In genomic region chr1:45050931-45051748, GRCh38 we compare ENCODE assay signal across 15 cellular contexts. TPM values are rescaled to one million over a fixed set of nuclear protein-coding genes. Genes with fewer than 3 reads are reported as not detected.
DNase-seq lines count a peak whose midpoint lies in the region; ATAC-seq, FAIRE-seq and TF ChIP-seq lines count a peak whose summit lies in the region.
"Had no signal": no experiment of that assay in that cellular context is flagged by ENCODE, and none has a peak within 500 bp of the region (broad histone marks: within the 10 kb centered on the region; RNA-seq: fewer than 3 reads in every experiment).

No MANE protein-coding gene starts in this region.

- no peak for TF ChIP-seq POLR2A in GM12891 (IDR thresholded peaks at IDR 0.05; ENCODE audit: low read depth, low read length)

- no peaks in the 10 kb centered on the region for H3K36me3 ChIP-seq in CD4-positive, alpha-beta memory T cell (ENCODE audit: insufficient read depth, low read length)
- H3K36me3 ChIP-seq: neutrophil, thyroid gland had no signal

- POLR2A ChIA-PET in CD4-positive, alpha-beta memory T cell (lab: Charles Lee; ENCODE audit: partially characterized antibody) = interaction anchor here (0.6 to 2.0 kb wide), 8 partner anchors 37 to 419 kb away, joined by 3 to 10 read pairs (median 3); partner anchors contain the start of genes HECTD3, RNU5D-1 and UROD

- peaks cover 0 to 1% of the 10 kb centered on the region in 2 donors for H3K36me3 Mint-ChIP-seq in CD4-positive, alpha-beta memory T cell
- H3K36me3 Mint-ChIP-seq in memory B cell = no peaks in the 10 kb centered on the region

- TF ChIP-seq CTCF in VCaP (conservative IDR thresholded peaks at IDR 0.05) (no peak), coronary artery (IDR thresholded peaks at IDR 0.05) (no peak)

- no peaks in the 10 kb centered on the region for H3K9me3 Mint-ChIP-seq in CD4-positive, alpha-beta memory T cell
- no peaks in the 10 kb centered on the region for H3K9me3 Mint-ChIP-seq in memory B cell

- no peaks in the 10 kb centered on the region for H3K27me3 Mint-ChIP-seq in CD4-positive, alpha-beta memory T cell
- no peaks in the 10 kb centered on the region for H3K27me3 Mint-ChIP-seq in memory B cell

- CTCF ChIA-PET in CD4-positive, alpha-beta memory T cell (lab: Charles Lee; ENCODE audit: partially characterized antibody) = interaction anchor here (0.8 to 2.1 kb wide), 8 partner anchors 10 to 251 kb away, joined by 3 to 12 read pairs (median 4); partner anchors contain the start of gene HECTD3

- no peaks in the 10 kb centered on the region for H3K27me3 ChIP-seq in CD4-positive, alpha-beta memory T cell (ENCODE audit: insufficient read depth, low read length)
- no peaks in the 10 kb centered on the region for H3K27me3 ChIP-seq in right cardiac atrium (ENCODE audit: control insufficient read depth, insufficient read depth)
- H3K27me3 ChIP-seq: heart right ventricle, neutrophil, thyroid gland had no signal

- peaks cover 11 to 19% (median 13%) of the 10 kb centered on the region in 4 donors for H3K4me1 Mint-ChIP-seq in CD4-positive, alpha-beta memory T cell
- peaks cover 8% of the 10 kb centered on the region for H3K4me1 Mint-ChIP-seq in memory B cell

- ATAC-seq in memory B cell (ENCODE audit: low read depth) (no peak), right cardiac atrium (no peak), HG02588 (IDR thresholded peaks at IDR 0.05; ENCODE audit: unreplicated experiment) (no peak)
- ATAC-seq: heart right ventricle had no signal

- no peaks in the 10 kb centered on the region for H3K9me3 ChIP-seq in CD4-positive, alpha-beta memory T cell (ENCODE audit: control insufficient read depth in 1 of 2, low read length in 2 of 2)
- no peaks in the 10 kb centered on the region for H3K9me3 ChIP-seq in right cardiac atrium (ENCODE audit: control insufficient read depth, low read length)
- H3K9me3 ChIP-seq: heart right ventricle, neutrophil, thyroid gland had no signal

- peak in 4 of 5 donors; percentile 15 to 39 (median 23) for DNase-seq in CD4-positive, alpha-beta memory T cell
- DNase-seq in GM12891 (ENCODE audit: insufficient read length, low spot score) = no peak
- no peak for DNase-seq in memory B cell (ENCODE audit: low spot score in 2 of 2)
- DNase-seq in germinal center (ENCODE audit: low spot score) = no peak
- no peak for DNase-seq in right cardiac atrium
- no peak for DNase-seq in coronary artery (ENCODE audit: low spot score)
- DNase-seq: heart right ventricle, NCI-H345, T-helper 9 cell, thyroid gland had no signal

- FAIRE-seq in GM12891 (lab: Jason Lieb, UNC) = peak; percentile 45

- WGBS in right cardiac atrium = 59% methylated on average over 2 of the region's 2 CpGs

- H3K4me3 Mint-ChIP-seq in CD4-positive, alpha-beta memory T cell = peak overlapping the region; percentile 76 to 86 (median 81)
- H3K4me3 Mint-ChIP-seq in memory B cell = peak overlapping the region; percentile 18

- H3K4me3 ChIP-seq in CD4-positive, alpha-beta memory T cell (ENCODE audit: low read length in 2 of 2) = peak overlapping the region; percentile 11 to 37
- H3K4me3 ChIP-seq in right cardiac atrium (ENCODE audit: low read length) = no peak overlapping the region
- no peak overlapping the region for H3K4me3 ChIP-seq in coronary artery
- H3K4me3 ChIP-seq: thyroid gland had no signal

- peak overlapping the region; percentile 40 for H3K27ac ChIP-seq in CD4-positive, alpha-beta memory T cell (ENCODE audit: low read depth, low read length)
- H3K27ac ChIP-seq in VCaP = peak overlapping the region; percentile 15; the same call in 1 of the 2 replicates
- no peak overlapping the region for H3K27ac ChIP-seq in right cardiac atrium (ENCODE audit: low read length)
- no peak overlapping the region for H3K27ac ChIP-seq in coronary artery
- H3K27ac ChIP-seq: epithelial cell of prostate, HL-60, neutrophil, thyroid gland had no signal

- intact Hi-C loops in CD4-positive, alpha-beta memory T cell (cut with micrococcal nuclease) = loop anchor here (10.0 kb wide), 1 partner anchor 154 kb away; the partner anchor contains the start of gene ZSWIM5
- intact Hi-C loops in right cardiac atrium (cut with DNase I) = no loop called here

- H3K27ac Mint-ChIP-seq in CD4-positive, alpha-beta memory T cell = peak overlapping the region; percentile 64 to 92 (median 90)
- H3K27ac Mint-ChIP-seq in memory B cell = peak overlapping the region; percentile 58

- H3K4me1 ChIP-seq in CD4-positive, alpha-beta memory T cell (ENCODE audit: insufficient read depth, low read length) = peaks cover 16% of the 10 kb centered on the region
- no peaks in the 10 kb centered on the region for H3K4me1 ChIP-seq in right cardiac atrium (ENCODE audit: control insufficient read depth, insufficient read depth, low read length)
- H3K4me1 ChIP-seq: thyroid gland had no signal

TF ChIP-seq in GM12891, 5 proteins besides CTCF, POLR2A, EP300 and RAD21:
- no peak for TF ChIP-seq PAX5 (IDR thresholded peaks at IDR 0.05; ENCODE audit: insufficient read depth, low read length, severe bottlenecking)

RNA-seq across cellular contexts. Expression of gene UROD, which starts 39.1 kb away (rescaled TPM):
- 10 to 100 TPM; 46.0 to 52.0 TPM for total RNA-seq in CD4-positive, alpha-beta memory T cell
- 100 to 1,000 TPM in 1 of 2 donors, 10 to 100 TPM in 1; 77.3 to 114 TPM for polyA plus RNA-seq in CD4-positive, alpha-beta memory T cell
- 79.5 TPM for polyA plus RNA-seq in GM12891 (2012; ENCODE audit: low read depth, missing spikeins)
- 10 to 100 TPM; 71.9 to 87.6 (median 80.0) TPM for total RNA-seq in right cardiac atrium
- polyA plus RNA-seq in right cardiac atrium = 91.0 TPM

RNA-seq across cellular contexts. Expression of gene HECTD3, which starts 40.0 kb away (rescaled TPM):
- total RNA-seq in CD4-positive, alpha-beta memory T cell = 10 to 100 TPM; 56.3 to 61.3 TPM
- polyA plus RNA-seq in CD4-positive, alpha-beta memory T cell = 10 to 100 TPM; 15.6 to 31.6 TPM
- 21.8 TPM for polyA plus RNA-seq in GM12891 (2012; ENCODE audit: low read depth, missing spikeins)
- total RNA-seq in right cardiac atrium = 10 to 100 TPM; 16.5 to 22.3 (median 19.4) TPM
- polyA plus RNA-seq in right cardiac atrium = 18.5 TPM

Comparison
In these comparisons a context has a peak if more than half of its experiments do, and no peak if none do; other contexts are left out.
1. DNase-seq: peak in CD4-positive, alpha-beta memory T cell (4 of 5); none in GM12891 (single experiment), memory B cell (0 of 2), germinal center (single experiment), right cardiac atrium (0 of 3) and coronary artery (single experiment).
2. H3K27ac ChIP-seq: peak in CD4-positive, alpha-beta memory T cell (single experiment) and VCaP (single experiment); none in right cardiac atrium (single experiment) and coronary artery (0 of 2).
3. H3K4me3 ChIP-seq: peak in CD4-positive, alpha-beta memory T cell (2 of 2); none in right cardiac atrium (single experiment) and coronary artery (single experiment).